ENCODE assay signal across 9 cellular contexts in genomic region chr17:60586288-60586974, GRCh38. TPM values are rescaled to one million over a fixed set of nuclear protein-coding genes. Genes with fewer than 3 reads are reported as not detected.
DNase-seq lines count a peak whose midpoint lies in the region; ATAC-seq and TF ChIP-seq lines count a peak whose summit lies in the region.
"Had no signal": no experiment of that assay in that cellular context is flagged by ENCODE, and none has a peak within 500 bp of the region (broad histone marks: within the 10 kb centered on the region; RNA-seq: fewer than 3 reads in every experiment).

No MANE protein-coding gene starts in this region.

- ATAC-seq in GM19452 (IDR thresholded peaks at IDR 0.05; ENCODE audit: unreplicated experiment) (no peak), HG02981 (IDR thresholded peaks at IDR 0.05; ENCODE audit: unreplicated experiment) (no peak)

- H3K4me3 ChIP-seq in GM12875 (ENCODE audit: low read depth, low read length) = no peak overlapping the region
- H3K4me3 ChIP-seq: thoracic aorta had no signal

- peak; percentile 27; the same call in 1 of the 2 replicates for TF ChIP-seq CTCF in GM12875 (IDR thresholded peaks at IDR 0.05; ENCODE audit: borderline replicate concordance, insufficient read depth, low read depth, low read length)

- DNase-seq in AG20443 (ENCODE audit: low spot score) (peak; percentile 22), SK-N-DZ (ENCODE audit: low spot score) (peak; percentile 34), iPS-NIHi7 (ENCODE audit: extremely low spot score) (peak; percentile 45), RKO (ENCODE audit: low spot score) (no peak), Ammon's horn (ENCODE audit: low spot score) (no peak)

RNA-seq across cellular contexts. Expression of gene PPM1D, which starts 13.6 kb away (rescaled TPM):
- 36.1 and 42.6 TPM in 2 replicates for polyA plus RNA-seq in SK-N-DZ (2014; cell fraction: cytosol; rRNA removed)
- 21.7 and 24.9 TPM in 2 replicates for polyA plus RNA-seq in SK-N-DZ (2014; cell fraction: nucleus; rRNA removed)

Comparison
In these comparisons a context has a peak if more than half of its experiments do, and no peak if none do; other contexts are left out.
1. DNase-seq: peak in AG20443 (single experiment), SK-N-DZ (single experiment) and iPS-NIHi7 (single experiment); none in RKO (single experiment) and Ammon's horn (single experiment).